20 cellular contexts compared by ENCODE assay signal in genomic region chr1:3740038-3740437, GRCh38. TPM values are rescaled to one million over a fixed set of nuclear protein-coding genes. Genes with fewer than 3 reads are reported as not detected.
"Had no signal": no experiment of that assay in that cellular context is flagged by ENCODE, and none has a peak within 500 bp of the region (broad histone marks: within the 10 kb centered on the region; RNA-seq: fewer than 3 reads in every experiment).

No MANE protein-coding gene starts in this region.

- H3K27ac ChIP-seq: adrenal gland, Peyer's patch, WERI-Rb-1 had no signal

- H3K9me3 ChIP-seq: adrenal gland, Peyer's patch, SK-N-SH had no signal

- H3K4me2 ChIP-seq: SK-N-SH had no signal

- H3K9ac ChIP-seq: SK-N-SH had no signal

- H3K4me3 ChIP-seq: adrenal gland, K562, Peyer's patch had no signal

- DNase-seq: activated CD4-positive, alpha-beta T cell treated with anti-CD3 and anti-CD28 coated beads for 36 hours; activated CD8-positive, alpha-beta memory T cell treated with anti-CD3 and anti-CD28 coated beads, Interleukin-2, amount 50 U/mL, for 4 hours; activated CD8-positive, alpha-beta T cell treated with anti-CD3 and anti-CD28 coated beads for 36 hours; activated naive CD4-positive, alpha-beta T cell treated with anti-CD3 and anti-CD28 coated beads, Interleukin-2, amount 50 U/mL, for 16 hours; activated naive CD8-positive, alpha-beta T cell treated with anti-CD3 and anti-CD28 coated beads, Interleukin-2, amount 10 ng/mL, durations not matched to agents 7 days and 5 days; adrenal gland; central memory CD4-positive, alpha-beta T cell; Karpas-422; NCI-H1048; NCI-H1930; NCI-H2171 treated with DMSO at 0.1 percent for 48 hours; NCI-H345; NCI-H510A treated with DMSO at 0.1 percent for 48 hours; NCI-H69; NK-92 treated with Interleukin-12 subunit alpha and Interleukin-12 subunit beta, amount 100 ng/mL, for 24 hours; Peyer's patch; SK-N-SH; WERI-Rb-1 had no signal

- H3K27me3 ChIP-seq: adrenal gland, Peyer's patch had no signal

- H3K4me1 ChIP-seq: adrenal gland had no signal

- ATAC-seq: activated CD4-positive, alpha-beta T cell treated with anti-CD3 and anti-CD28 coated beads for 36 hours; activated CD8-positive, alpha-beta T cell treated with anti-CD3 and anti-CD28 coated beads for 36 hours; K562 had no signal

RNA-seq across cellular contexts. Expression of gene CCDC27, which starts 12.2 kb away (rescaled TPM):
- total RNA-seq: activated CD4-positive, alpha-beta T cell treated with anti-CD3 and anti-CD28 coated beads for 36 hours; activated CD8-positive, alpha-beta T cell treated with anti-CD3 and anti-CD28 coated beads for 36 hours; activated naive CD8-positive, alpha-beta T cell treated with anti-CD3 and anti-CD28 coated beads, Interleukin-2, amount 10 ng/mL, durations not matched to agents 7 days and 5 days; adrenal gland; Peyer's patch; T-helper 2 cell treated with Interferon-gamma antibody and Interleukin-4, amounts not matched to agents 100 ng/mL and 5 ng/mL, for 36 hours had no signal
- polyA plus RNA-seq: adrenal gland, SK-N-SH had no signal

RNA-seq across cellular contexts. Expression of gene SMIM1, which starts 32.5 kb away (rescaled TPM):
- total RNA-seq: Peyer's patch; T-helper 2 cell treated with Interferon-gamma antibody and Interleukin-4, amounts not matched to agents 100 ng/mL and 5 ng/mL, for 36 hours had no signal
